ENCODE assay signal across 9 cellular contexts in the genomic region with DNA sequence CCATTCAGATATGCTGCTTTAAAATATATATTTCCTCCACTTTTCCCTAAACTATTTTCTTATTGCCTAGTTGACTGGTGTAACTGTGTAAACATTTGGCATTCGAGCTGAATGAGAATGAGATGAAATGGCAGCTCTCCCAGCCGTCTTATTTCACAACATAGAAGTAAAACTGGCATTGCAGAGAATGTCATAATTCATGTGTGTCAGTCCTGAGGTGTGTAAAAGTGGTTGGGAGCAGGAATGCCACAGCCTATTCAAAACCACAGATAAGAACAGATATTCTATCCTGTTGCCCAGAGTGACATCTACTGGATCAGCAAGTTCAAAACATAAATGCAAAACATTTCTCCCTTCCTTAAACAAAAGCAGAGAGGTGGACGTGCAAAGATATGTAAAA.
DNase-seq lines count a peak whose midpoint lies in the region; ATAC-seq and TF ChIP-seq lines count a peak whose summit lies in the region.
"Had no signal": no experiment of that assay in that cellular context is flagged by ENCODE, and none has a peak within 500 bp of the region (broad histone marks: within the 10 kb centered on the region; RNA-seq: fewer than 3 reads in every experiment).

No MANE protein-coding gene starts in this region.

- TF ChIP-seq RAD21 in liver (IDR thresholded peaks at IDR 0.05), result peak; percentile 57

- H3K4me1 ChIP-seq in Caco-2 (no peaks in the 10 kb centered on the region), liver (ENCODE audit: control insufficient read depth in 4 of 4, insufficient read depth in 4 of 4, low read length in 3 of 4) (no peaks in the 10 kb centered on the region)

- POLR2A ChIA-PET in Caco-2 (lab: Charles Lee), result no interaction called here

- CTCF ChIA-PET in Caco-2 (lab: Charles Lee), result interaction anchor here (0.7 to 1.1 kb wide), 2 partner anchors 183 to 392 kb away, joined by 6 read pairs; no protein-coding TSS in a partner anchor

- DNase-seq in Caco-2 (peak; percentile 44 to 64), MV-4-11 (lab: John Stamatoyannopoulos, UW) (peak; percentile 79), astrocyte of the cerebellum (ENCODE audit: low read depth) (peak; percentile 94), iPS-NIHi7 (ENCODE audit: extremely low spot score) (no peak), putamen (ENCODE audit: low spot score) (no peak)
- no peak for DNase-seq in activated naive CD8-positive, alpha-beta T cell treated with anti-CD3 and anti-CD28 coated beads for 36 hours
- DNase-seq: caudate nucleus had no signal

- TF ChIP-seq CTCF in Caco-2 (IDR thresholded peaks at IDR 0.05; ENCODE audit: insufficient read depth in 1 of 2, low read depth in 1 of 2, low read length in 1 of 2, severe bottlenecking in 1 of 2, unreplicated experiment in 1 of 2) (peak in 1 of 2 experiments; percentile 24), astrocyte of the cerebellum (IDR thresholded peaks at IDR 0.05; ENCODE audit: low read depth, low read length, missing control alignments) (peak; percentile 48), liver (IDR thresholded peaks at IDR 0.05; ENCODE audit: low read depth, low read length, missing input control) (no peak)

- peaks cover 3% of the 10 kb centered on the region; the same call in 1 of the 2 replicates for H3K9me3 ChIP-seq in Caco-2
- no peaks in the 10 kb centered on the region for H3K9me3 ChIP-seq in liver (ENCODE audit: control insufficient read depth in 4 of 4, low read length in 3 of 4)

- H3K36me3 Mint-ChIP-seq in Caco-2 (ENCODE audit: insufficient read depth, unreplicated experiment), result no peaks in the 10 kb centered on the region
- H3K36me3 Mint-ChIP-seq in activated naive CD8-positive, alpha-beta T cell treated with anti-CD3 and anti-CD28 coated beads for 36 hours, result no peaks in the 10 kb centered on the region

- ATAC-seq in HG02973 (IDR thresholded peaks at IDR 0.05; ENCODE audit: unreplicated experiment), result no peak

- no peaks in the 10 kb centered on the region for H3K36me3 ChIP-seq in Caco-2 (ENCODE audit: control insufficient read depth, insufficient read depth, low read length)
- H3K36me3 ChIP-seq in liver (ENCODE audit: control insufficient read depth in 4 of 4, insufficient read depth in 3 of 4, low read depth in 1 of 4, low read length in 3 of 4), result no peaks in the 10 kb centered on the region

- no peaks in the 10 kb centered on the region for H3K27me3 ChIP-seq in Caco-2 (replicated peaks; ENCODE audit: control insufficient read depth, insufficient read depth, low read length)
- no peaks in the 10 kb centered on the region for H3K27me3 ChIP-seq in liver (ENCODE audit: control insufficient read depth in 4 of 4, insufficient read depth in 4 of 4, low read length in 3 of 4)

- no peaks in the 10 kb centered on the region for H3K27me3 Mint-ChIP-seq in Caco-2 (ENCODE audit: insufficient read depth, unreplicated experiment)
- H3K27me3 Mint-ChIP-seq in activated naive CD8-positive, alpha-beta T cell treated with anti-CD3 and anti-CD28 coated beads for 36 hours, result no peaks in the 10 kb centered on the region

- H3K4me3 ChIP-seq in Caco-2 (ENCODE audit: low read depth, low read length), result no peak overlapping the region
- H3K4me3 ChIP-seq in astrocyte of the cerebellum (ENCODE audit: low read depth, low read length), result no peak overlapping the region
- H3K4me3 ChIP-seq in liver (ENCODE audit: low read depth in 1 of 3, low read length in 3 of 3), result no peak overlapping the region

- intact Hi-C loops in Caco-2 (cut with micrococcal nuclease; ENCODE audit: unreplicated experiment), result loop anchor here (1.0 kb wide), 4 partner anchors 183 to 786 kb away; no protein-coding TSS in a partner anchor

- H3K27ac Mint-ChIP-seq in Caco-2 (ENCODE audit: unreplicated experiment), result no peak overlapping the region
- H3K27ac Mint-ChIP-seq in activated naive CD8-positive, alpha-beta T cell treated with anti-CD3 and anti-CD28 coated beads for 36 hours, result no peak overlapping the region

- H3K4me3 Mint-ChIP-seq in Caco-2 (ENCODE audit: unreplicated experiment), result no peak overlapping the region
- no peak overlapping the region for H3K4me3 Mint-ChIP-seq in activated naive CD8-positive, alpha-beta T cell treated with anti-CD3 and anti-CD28 coated beads for 36 hours

- in situ Hi-C loops in astrocyte of the cerebellum (cut with HindIII; ENCODE audit: low sequenced_read_pairs), result no loop called here

- WGBS in liver, result 17% methylated on average over 3 of the region's 3 CpGs

- H3K4me1 Mint-ChIP-seq in Caco-2 (ENCODE audit: low read depth, unreplicated experiment), result no peaks in the 10 kb centered on the region
- no peaks in the 10 kb centered on the region for H3K4me1 Mint-ChIP-seq in activated naive CD8-positive, alpha-beta T cell treated with anti-CD3 and anti-CD28 coated beads for 36 hours

- BruUV-seq in Caco-2 (replicated peaks; lab: Mats Ljungman, UMichigan), result no TSS peak

- H3K9me3 Mint-ChIP-seq in Caco-2 (ENCODE audit: unreplicated experiment), result no peaks in the 10 kb centered on the region
- H3K9me3 Mint-ChIP-seq in activated naive CD8-positive, alpha-beta T cell treated with anti-CD3 and anti-CD28 coated beads for 36 hours, result peaks cover 1% of the 10 kb centered on the region

- no peak overlapping the region for H3K9ac ChIP-seq in liver (ENCODE audit: low read depth in 1 of 2, low read length in 2 of 2)

- no peak overlapping the region for H3K27ac ChIP-seq in liver (ENCODE audit: low read depth in 1 of 2, low read length in 2 of 2)

TF ChIP-seq in liver, 16 proteins besides CTCF, POLR2A, EP300 and RAD21:
- TF ChIP-seq HNF4G (IDR thresholded peaks at IDR 0.05), result no peak
- TF ChIP-seq, protein P1, sequence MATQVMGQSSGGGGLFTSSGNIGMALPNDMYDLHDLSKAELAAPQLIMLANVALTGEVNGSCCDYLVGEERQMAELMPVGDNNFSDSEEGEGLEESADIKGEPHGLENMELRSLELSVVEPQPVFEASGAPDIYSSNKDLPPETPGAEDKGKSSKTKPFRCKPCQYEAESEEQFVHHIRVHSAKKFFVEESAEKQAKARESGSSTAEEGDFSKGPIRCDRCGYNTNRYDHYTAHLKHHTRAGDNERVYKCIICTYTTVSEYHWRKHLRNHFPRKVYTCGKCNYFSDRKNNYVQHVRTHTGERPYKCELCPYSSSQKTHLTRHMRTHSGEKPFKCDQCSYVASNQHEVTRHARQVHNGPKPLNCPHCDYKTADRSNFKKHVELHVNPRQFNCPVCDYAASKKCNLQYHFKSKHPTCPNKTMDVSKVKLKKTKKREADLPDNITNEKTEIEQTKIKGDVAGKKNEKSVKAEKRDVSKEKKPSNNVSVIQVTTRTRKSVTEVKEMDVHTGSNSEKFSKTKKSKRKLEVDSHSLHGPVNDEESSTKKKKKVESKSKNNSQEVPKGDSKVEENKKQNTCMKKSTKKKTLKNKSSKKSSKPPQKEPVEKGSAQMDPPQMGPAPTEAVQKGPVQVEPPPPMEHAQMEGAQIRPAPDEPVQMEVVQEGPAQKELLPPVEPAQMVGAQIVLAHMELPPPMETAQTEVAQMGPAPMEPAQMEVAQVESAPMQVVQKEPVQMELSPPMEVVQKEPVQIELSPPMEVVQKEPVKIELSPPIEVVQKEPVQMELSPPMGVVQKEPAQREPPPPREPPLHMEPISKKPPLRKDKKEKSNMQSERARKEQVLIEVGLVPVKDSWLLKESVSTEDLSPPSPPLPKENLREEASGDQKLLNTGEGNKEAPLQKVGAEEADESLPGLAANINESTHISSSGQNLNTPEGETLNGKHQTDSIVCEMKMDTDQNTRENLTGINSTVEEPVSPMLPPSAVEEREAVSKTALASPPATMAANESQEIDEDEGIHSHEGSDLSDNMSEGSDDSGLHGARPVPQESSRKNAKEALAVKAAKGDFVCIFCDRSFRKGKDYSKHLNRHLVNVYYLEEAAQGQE (IDR thresholded peaks at IDR 0.05), result no peak
- no peak for TF ChIP-seq GABPA (IDR thresholded peaks at IDR 0.05 in 1 of 2, conservative IDR thresholded peaks at IDR 0.05 in 1 of 2)
- TF ChIP-seq JUND (IDR thresholded peaks at IDR 0.05), result no peak
- TF ChIP-seq, protein P2, sequence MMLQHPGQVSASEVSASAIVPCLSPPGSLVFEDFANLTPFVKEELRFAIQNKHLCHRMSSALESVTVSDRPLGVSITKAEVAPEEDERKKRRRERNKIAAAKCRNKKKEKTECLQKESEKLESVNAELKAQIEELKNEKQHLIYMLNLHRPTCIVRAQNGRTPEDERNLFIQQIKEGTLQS (IDR thresholded peaks at IDR 0.05), result no peak
- TF ChIP-seq FOXA1 (IDR thresholded peaks at IDR 0.05), result no peak
- TF ChIP-seq EGR1 (IDR thresholded peaks at IDR 0.05; ENCODE audit: low read depth in 2 of 2), result no peak
- TF ChIP-seq, protein P3, sequence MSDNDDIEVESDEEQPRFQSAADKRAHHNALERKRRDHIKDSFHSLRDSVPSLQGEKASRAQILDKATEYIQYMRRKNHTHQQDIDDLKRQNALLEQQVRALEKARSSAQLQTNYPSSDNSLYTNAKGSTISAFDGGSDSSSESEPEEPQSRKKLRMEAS (IDR thresholded peaks at IDR 0.05), result no peak
- no peak for TF ChIP-seq RXRA (IDR thresholded peaks at IDR 0.05)
- TF ChIP-seq, protein P4, sequence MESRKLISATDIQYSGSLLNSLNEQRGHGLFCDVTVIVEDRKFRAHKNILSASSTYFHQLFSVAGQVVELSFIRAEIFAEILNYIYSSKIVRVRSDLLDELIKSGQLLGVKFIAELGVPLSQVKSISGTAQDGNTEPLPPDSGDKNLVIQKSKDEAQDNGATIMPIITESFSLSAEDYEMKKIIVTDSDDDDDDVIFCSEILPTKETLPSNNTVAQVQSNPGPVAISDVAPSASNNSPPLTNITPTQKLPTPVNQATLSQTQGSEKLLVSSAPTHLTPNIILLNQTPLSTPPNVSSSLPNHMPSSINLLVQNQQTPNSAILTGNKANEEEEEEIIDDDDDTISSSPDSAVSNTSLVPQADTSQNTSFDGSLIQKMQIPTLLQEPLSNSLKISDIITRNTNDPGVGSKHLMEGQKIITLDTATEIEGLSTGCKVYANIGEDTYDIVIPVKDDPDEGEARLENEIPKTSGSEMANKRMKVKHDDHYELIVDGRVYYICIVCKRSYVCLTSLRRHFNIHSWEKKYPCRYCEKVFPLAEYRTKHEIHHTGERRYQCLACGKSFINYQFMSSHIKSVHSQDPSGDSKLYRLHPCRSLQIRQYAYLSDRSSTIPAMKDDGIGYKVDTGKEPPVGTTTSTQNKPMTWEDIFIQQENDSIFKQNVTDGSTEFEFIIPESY (IDR thresholded peaks at IDR 0.05), result no peak

Comparison
In these comparisons a context has a peak if more than half of its experiments do, and no peak if none do; other contexts are left out.
1. DNase-seq: peak in Caco-2 (2 of 2), MV-4-11 (single experiment) and astrocyte of the cerebellum (single experiment); none in iPS-NIHi7 (single experiment), putamen (single experiment) and activated naive CD8-positive, alpha-beta T cell treated with anti-CD3 and anti-CD28 coated beads for 36 hours (single experiment).